Comparison of ENCODE assay signal across 8 cellular contexts in the genomic region with DNA sequence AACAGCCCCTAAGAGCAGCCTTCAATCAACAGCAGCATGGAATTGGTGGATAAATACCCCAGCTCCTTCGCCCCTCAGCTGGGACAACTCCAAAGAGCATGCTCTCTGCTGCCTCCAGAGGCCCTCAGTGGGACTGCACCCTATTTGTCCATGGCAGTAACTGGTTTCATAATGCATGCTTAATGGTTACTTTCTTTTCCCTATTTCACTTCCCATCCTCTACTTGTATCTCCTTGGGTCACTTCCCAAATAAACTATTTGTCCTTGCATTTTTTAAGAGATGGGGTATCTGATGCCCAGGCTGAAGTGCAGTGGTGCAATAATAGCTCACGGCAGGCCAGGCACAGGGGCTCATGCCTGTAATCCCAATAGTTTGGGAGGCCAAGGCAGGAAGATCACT. TPM values are rescaled to one million over a fixed set of nuclear protein-coding genes. Genes with fewer than 3 reads are reported as not detected.
DNase-seq lines count a peak whose midpoint lies in the region; ATAC-seq and TF ChIP-seq lines count a peak whose summit lies in the region.

No MANE protein-coding gene starts in this region.

- H2AFZ ChIP-seq in OCI-LY1 (ENCODE audit: low read length) = no peak overlapping the region

- no peaks in the 10 kb centered on the region for H4K20me1 ChIP-seq in OCI-LY1 (ENCODE audit: insufficient read depth, low read length)

- H3K27ac ChIP-seq in OCI-LY1 (ENCODE audit: low read depth, low read length, poor library complexity, severe bottlenecking) = no peak overlapping the region

- H3K4me1 ChIP-seq in OCI-LY1 (ENCODE audit: insufficient read depth, low read length, severe bottlenecking) = no peaks in the 10 kb centered on the region

- no peaks in the 10 kb centered on the region for H3K79me2 ChIP-seq in OCI-LY1 (ENCODE audit: insufficient read depth, low read length)

- TF ChIP-seq CTCF in OCI-LY1 (IDR thresholded peaks at IDR 0.05; ENCODE audit: low read length) (peak; percentile 86), fibroblast of the aortic adventitia (IDR thresholded peaks at IDR 0.05; ENCODE audit: insufficient read depth, low read length) (peak; percentile 97)

- no peak for ATAC-seq in HG03457 (IDR thresholded peaks at IDR 0.05; ENCODE audit: unreplicated experiment)

- no peaks in the 10 kb centered on the region for H3K27me3 ChIP-seq in OCI-LY1 (ENCODE audit: insufficient read depth, low read length)

- H3K9me2 ChIP-seq in OCI-LY1 (ENCODE audit: low read depth, low read length) = no peaks in the 10 kb centered on the region

- H3K36me3 ChIP-seq in OCI-LY1 (ENCODE audit: insufficient read depth, low read length) = no peaks in the 10 kb centered on the region

- DNase-seq in NCI-H2196 (lab: John Stamatoyannopoulos, UW; ENCODE audit: unreplicated experiment) = peak; percentile 56
- no peak for DNase-seq in NCI-H2196 treated with DMSO at 0.1 percent for 48 hours (lab: John Stamatoyannopoulos, UW; ENCODE audit: unreplicated experiment)
- peak; percentile 63 for DNase-seq in activated T-cell treated with anti-CD3 and anti-CD28 coated beads for 48 hours (ENCODE audit: low read depth)
- DNase-seq in fibroblast of the aortic adventitia (ENCODE audit: low read depth) = peak; percentile 39
- DNase-seq in retina = peak; percentile 20
- no peak for DNase-seq in NCI-H1436 treated with DMSO at 0.1 percent for 48 hours (lab: John Stamatoyannopoulos, UW)

- no peaks in the 10 kb centered on the region for H3F3A ChIP-seq in OCI-LY1 (ENCODE audit: insufficient read depth, low read length)

- no peak overlapping the region for H3K4me3 ChIP-seq in OCI-LY1 (ENCODE audit: low read depth, low read length, poor library complexity, severe bottlenecking)
- no peak overlapping the region for H3K4me3 ChIP-seq in fibroblast of the aortic adventitia (ENCODE audit: low read depth, low read length)

- no peak overlapping the region for H3K4me2 ChIP-seq in OCI-LY1 (ENCODE audit: low read length)

- H3K9ac ChIP-seq in OCI-LY1 (ENCODE audit: low read length) = no peak overlapping the region

- H3K9me3 ChIP-seq in OCI-LY1 (ENCODE audit: low read length) = no peaks in the 10 kb centered on the region

RNA-seq across cellular contexts. Expression of a gene that starts 13.5 kb away (rescaled TPM):
- 864 and 1,097 TPM in 2 replicates for total RNA-seq in fibroblast of the aortic adventitia (ENCODE audit: low replicate concordance)

RNA-seq across cellular contexts. Expression of a gene that starts 48.9 kb away (rescaled TPM):
- total RNA-seq in fibroblast of the aortic adventitia (ENCODE audit: low replicate concordance) = 15.5 and 99.9 TPM in 2 replicates

Comparison
In these comparisons a context has a peak if more than half of its experiments do, and no peak if none do; other contexts are left out.
1. DNase-seq: peak in NCI-H2196 (single experiment), activated T-cell treated with anti-CD3 and anti-CD28 coated beads for 48 hours (single experiment), fibroblast of the aortic adventitia (single experiment) and retina (single experiment); none in NCI-H2196 treated with DMSO at 0.1 percent for 48 hours (single experiment) and NCI-H1436 treated with DMSO at 0.1 percent for 48 hours (single experiment).